In the genomic region with DNA sequence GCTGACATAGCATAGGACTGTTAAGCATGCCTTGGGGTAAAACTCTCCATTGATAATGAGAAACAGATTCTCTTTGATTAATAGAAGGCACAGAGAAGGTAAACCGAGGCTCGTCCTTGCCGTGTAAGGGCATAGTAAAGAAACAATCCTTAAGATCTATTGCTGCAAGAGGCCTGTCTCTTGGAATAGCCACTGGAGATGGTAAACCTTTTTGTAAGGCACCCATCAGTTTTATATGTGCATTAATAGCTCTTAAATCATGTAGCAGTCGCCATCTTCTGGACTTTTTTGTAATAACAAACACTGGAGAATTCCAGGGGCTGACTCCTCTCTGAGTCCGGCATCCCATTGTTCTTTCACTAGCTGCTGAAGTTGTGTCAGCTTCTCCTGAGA, we compare ENCODE assay signal across 8 cellular contexts.
DNase-seq lines count a peak whose midpoint lies in the region; TF ChIP-seq lines count a peak whose summit lies in the region.

No MANE protein-coding gene starts in this region.

- in situ Hi-C loops in GM13977 (cut with MboI; ENCODE audit: low pct_unique_long_range_greater_than_20kb, low sequenced_read_pairs, unreplicated experiment) = loop anchor here (10.0 kb wide), 1 partner anchor 104 kb away; no protein-coding TSS in a partner anchor

- H3K27ac ChIP-seq in OCI-LY3 (ENCODE audit: low read length) = no peak overlapping the region

- 0 out of 2 replicates have a peak, but pooled peaks cover 11% of the 10 kb centered on the region for H3K27me3 ChIP-seq in OCI-LY3 (ENCODE audit: low read depth, low read length)

- peak; percentile 55 for TF ChIP-seq CTCF in GM13977 (IDR thresholded peaks at IDR 0.05; ENCODE audit: extremely low read depth, insufficient read depth, missing control alignments)
- peak; percentile 65 for TF ChIP-seq CTCF in LNCAP (IDR thresholded peaks at IDR 0.05)
- peak; percentile 75 for TF ChIP-seq CTCF in OCI-LY3 (IDR thresholded peaks at IDR 0.05; ENCODE audit: low read depth, low read length)
- peak; percentile 42 for TF ChIP-seq CTCF in cardiac fibroblast (IDR thresholded peaks at IDR 0.05; ENCODE audit: low read depth, low read length)

- H3K4me1 ChIP-seq in OCI-LY3 (ENCODE audit: low read length) = peaks cover 9% of the 10 kb centered on the region; the same call in 1 of the 2 replicates

- peaks cover 19% of the 10 kb centered on the region for H3K9me3 ChIP-seq in OCI-LY3 (ENCODE audit: insufficient read depth, low read length)

- no peak overlapping the region for H2AFZ ChIP-seq in OCI-LY3 (ENCODE audit: low read depth, low read length)

- H3K79me2 ChIP-seq in OCI-LY3 (ENCODE audit: low read length) = no peaks in the 10 kb centered on the region

- H3K4me3 ChIP-seq in OCI-LY3 (ENCODE audit: low read length) (no peak overlapping the region), cardiac fibroblast (replicated peaks in 1 of 2; ENCODE audit: low read depth in 2 of 2, low read length in 2 of 2) (no peak overlapping the region)

- H3K4me2 ChIP-seq in OCI-LY3 (ENCODE audit: low read length) = no peak overlapping the region

- H3K9ac ChIP-seq in OCI-LY3 (ENCODE audit: low read length) = no peak overlapping the region

- no peaks in the 10 kb centered on the region for H3K36me3 ChIP-seq in OCI-LY3 (replicated peaks; ENCODE audit: low read depth, low read length)

- DNase-seq in AG20443 (ENCODE audit: low spot score) (peak; percentile 74), GM13977 (ENCODE audit: low spot score) (peak; percentile 48), cardiac fibroblast (ENCODE audit: low read depth in 2 of 2) (peak; percentile 85 to 89), kidney tubule cell (ENCODE audit: low spot score) (peak; percentile 82), superior temporal gyrus (ENCODE audit: extremely low spot score) (peak; percentile 97), epidermal melanocyte (ENCODE audit: insufficient read length, low spot score) (no peak)

- H4K20me1 ChIP-seq in OCI-LY3 (ENCODE audit: insufficient read depth, low read length) = no peaks in the 10 kb centered on the region
